Comparison of ENCODE assay signal across 1 cellular context in genomic region chr10:80458263-80458625, GRCh38.
A peak's percentile ranks its signal among the peaks of the same experiment; 100 is the strongest.
TF ChIP-seq lines count a peak whose summit lies in the region.

No MANE protein-coding gene starts in this region.

TF ChIP-seq in K562, 482 proteins besides CTCF, POLR2A, EP300 and RAD21:
- TF ChIP-seq MBD2 (IDR thresholded peaks at IDR 0.05; ENCODE audit: borderline replicate concordance, low read depth) (peak; percentile 8; the same call in 1 of the 2 replicates), ASH1L (IDR thresholded peaks at IDR 0.05; ENCODE audit: borderline replicate concordance, low read depth, partially characterized antibody) (no peak)
